In genomic region chr4:102625232-102625930, GRCh38 we compare ENCODE assay signal across 9 cellular contexts.
DNase-seq lines count a peak whose midpoint lies in the region; ATAC-seq, FAIRE-seq and TF ChIP-seq lines count a peak whose summit lies in the region.
"Had no signal": no experiment of that assay in that cellular context is flagged by ENCODE, and none has a peak within 500 bp of the region (broad histone marks: within the 10 kb centered on the region; RNA-seq: fewer than 3 reads in every experiment).

No MANE protein-coding gene starts in this region.

- 19% methylated on average over 3 of the region's 3 CpGs for WGBS in K562 (ENCODE audit: insufficient coverage, low coverage, missing lambda C conversion rate)

- in situ Hi-C loops in K562 (cut with MboI): no loop called here

- no peak overlapping the region for H3K4me2 ChIP-seq in K562 (ENCODE audit: insufficient read depth, low read length)

- H4K20me1 ChIP-seq in K562 (replicated peaks; ENCODE audit: control insufficient read depth, insufficient read depth, low read length): no peaks in the 10 kb centered on the region

- H3K9ac ChIP-seq in K562 (ENCODE audit: insufficient read depth in 1 of 2, low read depth in 2 of 2, low read length in 2 of 2): no peak overlapping the region
- H3K9ac ChIP-seq: parathyroid adenoma had no signal

- TF ChIP-seq CTCF in Calu3 (IDR thresholded peaks at IDR 0.05; ENCODE audit: unreplicated experiment) (no peak), K562 (IDR thresholded peaks at IDR 0.05 in 2 of 3, conservative IDR thresholded peaks at IDR 0.05 in 1 of 3; ENCODE audit: insufficient read depth in 2 of 3, low read depth in 1 of 3, low read length in 3 of 3) (peak; percentile 35 to 61 (median 47); a peak in 5 of 6 replicates), left lung (IDR thresholded peaks at IDR 0.05) (no peak), uterus (IDR thresholded peaks at IDR 0.05) (peak in 3 of 4 experiments; percentile 22 to 38 (median 22))

- H3K36me3 Mint-ChIP-seq in Calu3 (ENCODE audit: insufficient read depth, unreplicated experiment): peaks cover 5% of the 10 kb centered on the region

- peak overlapping the region; percentile 30 for H3K27ac Mint-ChIP-seq in Calu3 (ENCODE audit: unreplicated experiment)

- no peaks in the 10 kb centered on the region for H3K79me2 ChIP-seq in K562 (ENCODE audit: control insufficient read depth, insufficient read depth, low read length)
- H3K79me2 ChIP-seq: parathyroid adenoma had no signal

- no peak overlapping the region for H3K27ac ChIP-seq in K562 (ENCODE audit: extremely low read depth, low read depth, low read length)
- H3K27ac ChIP-seq in left lung: no peak overlapping the region
- H3K27ac ChIP-seq in uterus: no peak overlapping the region
- H3K27ac ChIP-seq: parathyroid adenoma had no signal

- no peak overlapping the region for H3K4me3 Mint-ChIP-seq in Calu3 (ENCODE audit: low read depth, unreplicated experiment)

- H3K4me1 Mint-ChIP-seq in Calu3 (ENCODE audit: low read depth, unreplicated experiment): peaks cover 56% of the 10 kb centered on the region

- POLR2A ChIA-PET in K562 (lab: Yijun Ruan, JAX): no interaction called here

- H3K27me3 Mint-ChIP-seq in Calu3 (ENCODE audit: unreplicated experiment): no peaks in the 10 kb centered on the region

- no peaks in the 10 kb centered on the region for H3K9me1 ChIP-seq in K562 (ENCODE audit: control insufficient read depth, insufficient read depth, low read length)

- DNase-seq in Calu3 (peak; percentile 36), T-helper 1 cell (peak; percentile 35 to 85 (median 54)), K562 (ENCODE audit: extremely low read depth in 1 of 4, low spot score in 3 of 4) (peak in 1 of 4 experiments; percentile 34), left lung (peak in 1 of 2 donors; percentile 64), uterus (peak; percentile 39 to 41), HPDE6-E6E7 (ENCODE audit: extremely low spot score) (no peak)

- TF ChIP-seq EP300 in K562 (IDR thresholded peaks at IDR 0.05; ENCODE audit: low read length): no peak

- peak overlapping the region; percentile 70 for H2AFZ ChIP-seq in K562 (ENCODE audit: low read depth, low read length)
- H2AFZ ChIP-seq: parathyroid adenoma had no signal

- no peaks in the 10 kb centered on the region; a peak in 1 of 5 replicates for H3K4me1 ChIP-seq in K562 (replicated peaks in 1 of 2; ENCODE audit: control insufficient read depth in 2 of 2, insufficient read depth in 2 of 2, low read length in 2 of 2)
- H3K4me1 ChIP-seq in left lung: peaks cover 0 to 5% of the 10 kb centered on the region in 2 donors
- H3K4me1 ChIP-seq in uterus: no peaks in the 10 kb centered on the region
- H3K4me1 ChIP-seq: parathyroid adenoma had no signal

- CTCF ChIA-PET in Calu3 (lab: Charles Lee): no interaction called here
- CTCF ChIA-PET in K562 (lab: Yijun Ruan, JAX; ENCODE audit: low intra/inter-chr PET ratio): no interaction called here

- H3K9me3 Mint-ChIP-seq in Calu3 (ENCODE audit: low read depth, unreplicated experiment): no peaks in the 10 kb centered on the region

- no peaks in the 10 kb centered on the region for H3K9me3 ChIP-seq in K562 (replicated peaks; ENCODE audit: control insufficient read depth, insufficient read depth, low read depth, low read length)
- H3K9me3 ChIP-seq in left lung: no peaks in the 10 kb centered on the region
- no peaks in the 10 kb centered on the region for H3K9me3 ChIP-seq in uterus

- H3K4me3 ChIP-seq in K562 (no peak overlapping the region), left lung (no peak overlapping the region), uterus (no peak overlapping the region)

- TF ChIP-seq RAD21 in K562 (CRISPR knock-in tag; conservative IDR thresholded peaks at IDR 0.05 in 1 of 2, IDR thresholded peaks at IDR 0.05 in 1 of 2): peak in 1 of 2 experiments; percentile 49; a peak in 3 of 4 replicates

- BruUV-seq in Calu3 (replicated peaks; lab: Mats Ljungman, UMichigan): no TSS peak
- BruUV-seq in K562 (replicated peaks; lab: Mats Ljungman, UMichigan): no TSS peak

- FAIRE-seq in K562 (lab: Jason Lieb, UNC): no peak

- ATAC-seq in GM19452 (IDR thresholded peaks at IDR 0.05; ENCODE audit: unreplicated experiment) (peak; percentile 96), HG03378 (IDR thresholded peaks at IDR 0.05; ENCODE audit: unreplicated experiment) (peak; percentile 82), K562 (peak; percentile 70; the same call in 2 of the 3 replicates), left lung (peak; percentile 78)

- no peaks in the 10 kb centered on the region for H3K27me3 ChIP-seq in K562 (ENCODE audit: control insufficient read depth in 2 of 2, insufficient read depth in 2 of 2, low read length in 2 of 2)
- no peaks in the 10 kb centered on the region for H3K27me3 ChIP-seq in left lung
- H3K27me3 ChIP-seq in uterus: no peaks in the 10 kb centered on the region

- H3K36me3 ChIP-seq in K562 (ENCODE audit: control insufficient read depth, insufficient read depth, low read length) (no peaks in the 10 kb centered on the region), left lung (peaks cover 0 to 3% of the 10 kb centered on the region in 2 donors), uterus (no peaks in the 10 kb centered on the region)

- no peak for TF ChIP-seq POLR2A in K562 (conservative IDR thresholded peaks at IDR 0.05)
- no peak for TF ChIP-seq POLR2A in uterus (IDR thresholded peaks at IDR 0.05)

- intact Hi-C loops in Calu3 (cut with micrococcal nuclease; ENCODE audit: unreplicated experiment) (loop anchor here (10.0 kb wide), 2 partner anchors 89 to 159 kb away; no protein-coding TSS in a partner anchor), K562 (cut with micrococcal nuclease) (loop anchor here (10.0 kb wide), 1 partner anchor 371 kb away; no protein-coding TSS in a partner anchor), left lung (cut with DNase I) (loop anchor here in 1 of 2 donors (10.0 kb wide), 2 partner anchors 181 to 379 kb away; no protein-coding TSS in a partner anchor), uterus (cut with DNase I; ENCODE audit: low total_unique reads) (no loop called here)

TF ChIP-seq in K562, 482 proteins besides CTCF, POLR2A, EP300 and RAD21 (continues in another document):
- TF ChIP-seq OTX1 (CRISPR knock-in tag; IDR thresholded peaks at IDR 0.05) (0 out of 2 replicates have a peak, but pooled peaks have one; percentile 19), ZNF512 (tag; IDR thresholded peaks at IDR 0.05) (peak; percentile 97), EHMT2 (IDR thresholded peaks at IDR 0.05) (peak; percentile 31; the same call in 1 of the 2 replicates), NCOR1 (IDR thresholded peaks at IDR 0.05) (0 out of 2 replicates have a peak, but pooled peaks have one; percentile 8), SMARCC2 (IDR thresholded peaks at IDR 0.05; ENCODE audit: low read depth) (no peak), PRDM10 (IDR thresholded peaks at IDR 0.05; ENCODE audit: partially characterized antibody) (peak; percentile 7), THRAP3 (IDR thresholded peaks at IDR 0.05; ENCODE audit: borderline replicate concordance) (0 out of 2 replicates have a peak, but pooled peaks have one; percentile 52), MTA1 (IDR thresholded peaks at IDR 0.05; ENCODE audit: borderline replicate concordance) (peak; percentile 28; the same call in 1 of the 2 replicates), YBX1 (IDR thresholded peaks at IDR 0.05) (0 out of 2 replicates have a peak, but pooled peaks have one; percentile 70), NBN (IDR thresholded peaks at IDR 0.05; ENCODE audit: low read depth) (no peak), TFAP4 (CRISPR knock-in tag; IDR thresholded peaks at IDR 0.05; ENCODE audit: borderline replicate concordance) (no peak)

Comparison
In these comparisons a context has a peak if more than half of its experiments do, and no peak if none do; other contexts are left out.
1. CTCF ChIP-seq: peak in K562 (3 of 3) and uterus (3 of 4); none in Calu3 (single experiment) and left lung (0 of 2).
2. Peak in every context shown above with its lines, with median percentiles within 50 percentile points of each other: ATAC-seq.